In the genomic region with DNA sequence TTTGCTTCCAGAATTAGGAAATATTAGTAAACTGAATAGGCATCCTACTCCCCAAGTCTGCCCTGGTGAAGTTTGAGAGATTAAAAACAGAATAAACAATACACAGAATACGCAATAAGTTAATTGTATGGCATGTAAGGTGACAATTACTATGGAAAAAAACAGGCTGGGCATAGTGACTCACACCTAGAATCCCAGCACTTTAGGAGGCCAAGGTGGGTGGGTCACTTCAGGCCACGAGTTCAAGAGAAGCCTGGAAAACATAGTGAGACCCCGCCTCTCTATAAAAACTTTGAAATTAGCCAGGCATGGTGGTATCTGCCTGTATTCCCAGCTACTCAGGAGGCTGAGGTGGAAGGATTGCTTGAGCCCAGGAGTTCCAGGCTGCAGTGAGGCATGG, we compare ENCODE assay signal across 17 cellular contexts.
"Had no signal": no experiment of that assay in that cellular context is flagged by ENCODE, and none has a peak within 500 bp of the region (broad histone marks: within the 10 kb centered on the region; RNA-seq: fewer than 3 reads in every experiment).

No MANE protein-coding gene starts in this region.

- H3K4me3 Mint-ChIP-seq: activated CD4-positive, alpha-beta memory T cell treated with anti-CD3 and anti-CD28 coated beads, Interleukin-2, amount 10 ng/mL, durations not matched to agents 7 days and 5 days; activated CD4-positive, alpha-beta T cell treated with anti-CD3 and anti-CD28 coated beads for 36 hours; activated naive CD4-positive, alpha-beta T cell treated with anti-CD3 and anti-CD28 coated beads for 36 hours; activated T-cell treated with anti-CD3 and anti-CD28 coated beads, Interleukin-2, amount 50 U/mL, for 24 hours; brain; natural killer cell treated with Interleukin-12 subunit alpha and Interleukin-12 subunit beta and Interleukin-15 and Interleukin-18, amount 100 ng/mL, for 72 hours; T-helper 2 cell treated with Interferon-gamma antibody and Interleukin-4, amounts not matched to agents 5 μg/mL and 100 μg/mL, for 36 hours had no signal

- H3K9me3 ChIP-seq: esophagus muscularis mucosa, neutrophil, spleen, tibial nerve had no signal

- H3K4me3 ChIP-seq: coronary artery, esophagus muscularis mucosa, spleen, tibial nerve had no signal

- H3K9me3 Mint-ChIP-seq: activated CD4-positive, alpha-beta memory T cell treated with anti-CD3 and anti-CD28 coated beads, Interleukin-2, amount 10 ng/mL, durations not matched to agents 7 days and 5 days; activated naive CD4-positive, alpha-beta T cell treated with anti-CD3 and anti-CD28 coated beads for 36 hours; activated T-cell treated with anti-CD3 and anti-CD28 coated beads, Interleukin-2, amount 50 U/mL, for 24 hours; natural killer cell treated with Interleukin-12 subunit alpha and Interleukin-12 subunit beta and Interleukin-15 and Interleukin-18, amount 100 ng/mL, for 72 hours; T-helper 2 cell treated with Interferon-gamma antibody and Interleukin-4, amounts not matched to agents 5 μg/mL and 100 μg/mL, for 36 hours had no signal

- DNase-seq: activated CD4-positive, alpha-beta memory T cell treated with anti-CD3 and anti-CD28 coated beads, Interleukin-2, amount 10 ng/mL, durations not matched to agents 7 days and 5 days; activated CD4-positive, alpha-beta T cell treated with anti-CD3 and anti-CD28 coated beads for 36 hours; activated naive CD4-positive, alpha-beta T cell treated with anti-CD3 and anti-CD28 coated beads for 36 hours; activated T-cell treated with anti-CD3 and anti-CD28 coated beads, Interleukin-2, amount 50 U/mL, for 24 hours; central memory CD4-positive, alpha-beta T cell; retina; spleen; stimulated activated CD8-positive, alpha-beta memory T cell treated with anti-CD3 and anti-CD28 coated beads, Interleukin-4, amount 100 ng/mL, for 48 hours; stimulated activated naive CD4-positive, alpha-beta T cell treated with Interleukin-2 at 50 U/mL for 16 hours had no signal

- H3K27ac Mint-ChIP-seq: activated CD4-positive, alpha-beta memory T cell treated with anti-CD3 and anti-CD28 coated beads, Interleukin-2, amount 10 ng/mL, durations not matched to agents 7 days and 5 days; activated CD4-positive, alpha-beta T cell treated with anti-CD3 and anti-CD28 coated beads for 36 hours; activated naive CD4-positive, alpha-beta T cell treated with anti-CD3 and anti-CD28 coated beads for 36 hours; activated T-cell treated with anti-CD3 and anti-CD28 coated beads, Interleukin-2, amount 50 U/mL, for 24 hours; brain; natural killer cell treated with Interleukin-12 subunit alpha and Interleukin-12 subunit beta and Interleukin-15 and Interleukin-18, amount 100 ng/mL, for 72 hours; T-helper 2 cell treated with Interferon-gamma antibody and Interleukin-4, amounts not matched to agents 5 μg/mL and 100 μg/mL, for 36 hours had no signal

- H3K27ac ChIP-seq: coronary artery, esophagus muscularis mucosa, neutrophil, parathyroid adenoma, spleen, tibial nerve had no signal

- H3K27me3 ChIP-seq: esophagus muscularis mucosa, neutrophil, spleen, tibial nerve had no signal

- H3K27me3 Mint-ChIP-seq: activated CD4-positive, alpha-beta memory T cell treated with anti-CD3 and anti-CD28 coated beads, Interleukin-2, amount 10 ng/mL, durations not matched to agents 7 days and 5 days; activated CD4-positive, alpha-beta T cell treated with anti-CD3 and anti-CD28 coated beads for 36 hours; activated T-cell treated with anti-CD3 and anti-CD28 coated beads, Interleukin-2, amount 50 U/mL, for 24 hours; brain; natural killer cell treated with Interleukin-12 subunit alpha and Interleukin-12 subunit beta and Interleukin-15 and Interleukin-18, amount 100 ng/mL, for 72 hours had no signal

- ATAC-seq: activated CD4-positive, alpha-beta T cell treated with anti-CD3 and anti-CD28 coated beads for 36 hours; natural killer cell treated with Interleukin-12 subunit alpha and Interleukin-12 subunit beta and Interleukin-15 and Interleukin-18, amount 100 ng/mL, for 72 hours had no signal

- H3K4me1 ChIP-seq: esophagus muscularis mucosa, parathyroid adenoma, spleen, tibial nerve had no signal

- H3K9ac ChIP-seq: parathyroid adenoma had no signal
